ENCODE assay signal across 1 cellular context in genomic region chr1:211133841-211134669, GRCh38.
TF ChIP-seq lines count a peak whose summit lies in the region.

TSS of gene KCNH1 (minus strand) at chr1:211134148. CDS start at chr1:211133945, 203 bp downstream.

TF ChIP-seq in K562, 482 proteins besides CTCF, POLR2A, EP300 and RAD21 (continued from another document and continues in another):
- TF ChIP-seq CCNT2 (IDR thresholded peaks at IDR 0.05; ENCODE audit: borderline replicate concordance, extremely low read depth, insufficient read length, low read depth, low read length) = peak; percentile 89
- peak; percentile 25 for TF ChIP-seq ZFP36 (IDR thresholded peaks at IDR 0.05; ENCODE audit: low read depth, low read length, partially characterized antibody)
- TF ChIP-seq MYC (IDR thresholded peaks at IDR 0.05; ENCODE audit: low read depth, low read length) = peak; percentile 70
- TF ChIP-seq MYC (CRISPR knock-in tag; IDR thresholded peaks at IDR 0.05; ENCODE audit: borderline replicate concordance, low read depth) = no peak
- TF ChIP-seq ZNF57 (CRISPR knock-in tag; IDR thresholded peaks at IDR 0.05) = no peak
- no peak for TF ChIP-seq MAFG (tag; conservative IDR thresholded peaks at IDR 0.05)
- TF ChIP-seq NFE2 (IDR thresholded peaks at IDR 0.05; ENCODE audit: low read depth) = 0 out of 2 replicates have a peak, but pooled peaks have one; percentile 18
- no peak for TF ChIP-seq ZNF311 (CRISPR knock-in tag; IDR thresholded peaks at IDR 0.05)
- TF ChIP-seq RUNX1 (IDR thresholded peaks at IDR 0.05; ENCODE audit: low read depth) = no peak
- 0 out of 2 replicates have a peak, but pooled peaks have one; percentile 46 for TF ChIP-seq ZC3H11A (IDR thresholded peaks at IDR 0.05; ENCODE audit: low read depth, low read length)
- TF ChIP-seq ZNF76 (CRISPR knock-in tag; IDR thresholded peaks at IDR 0.05; ENCODE audit: borderline replicate concordance) = no peak
- TF ChIP-seq BDP1 (IDR thresholded peaks at IDR 0.05; ENCODE audit: insufficient read depth, insufficient read length) = no peak
- TF ChIP-seq ZBTB1 (CRISPR knock-in tag; IDR thresholded peaks at IDR 0.05; ENCODE audit: borderline replicate concordance, low read depth) = peak; percentile 29; the same call in 1 of the 2 replicates
- no peak for TF ChIP-seq PHF8 (IDR thresholded peaks at IDR 0.05; ENCODE audit: borderline replicate concordance, low read length)
- peak; percentile 98 for TF ChIP-seq ZBTB7A (IDR thresholded peaks at IDR 0.05; ENCODE audit: borderline replicate concordance, control insufficient read depth, low read depth, low read length)
- peak; percentile 74; the same call in 1 of the 2 replicates for TF ChIP-seq HMGXB4 (CRISPR knock-in tag; IDR thresholded peaks at IDR 0.05)
- TF ChIP-seq ARID1B (IDR thresholded peaks at IDR 0.05) = no peak
- no peak for TF ChIP-seq XRCC3 (IDR thresholded peaks at IDR 0.05)
- no peak for TF ChIP-seq SMAD1 (IDR thresholded peaks at IDR 0.05; ENCODE audit: low read depth, low read length, partially characterized antibody)
- TF ChIP-seq PHB2 (IDR thresholded peaks at IDR 0.05; ENCODE audit: low read depth) = no peak
- TF ChIP-seq ZNF449 (CRISPR knock-in tag; IDR thresholded peaks at IDR 0.05) = no peak
- no peak for TF ChIP-seq PHF21A (IDR thresholded peaks at IDR 0.05; ENCODE audit: borderline replicate concordance, low read depth)
- TF ChIP-seq DDX20 (tag; IDR thresholded peaks at IDR 0.05; ENCODE audit: low read depth) = no peak
- no peak for TF ChIP-seq NFE2L1 (tag; IDR thresholded peaks at IDR 0.05; ENCODE audit: borderline replicate concordance, low read depth)
- TF ChIP-seq HNRNPK (IDR thresholded peaks at IDR 0.05; ENCODE audit: low read depth, low read length, poor library complexity, severe bottlenecking) = no peak
- TF ChIP-seq FOXP1 (CRISPR knock-in tag; IDR thresholded peaks at IDR 0.05) = peak; percentile 73; the same call in 1 of the 2 replicates
- TF ChIP-seq ZNF354B (CRISPR knock-in tag; IDR thresholded peaks at IDR 0.05) = no peak
- TF ChIP-seq SIN3B (IDR thresholded peaks at IDR 0.05; ENCODE audit: low read depth) = peak; percentile 71; the same call in 1 of the 2 replicates
- no peak for TF ChIP-seq CREB5 (CRISPR knock-in tag; IDR thresholded peaks at IDR 0.05)
- TF ChIP-seq RBM14 (IDR thresholded peaks at IDR 0.05; ENCODE audit: borderline replicate concordance, insufficient read depth, low read depth, low read length) = no peak
- TF ChIP-seq ELF1 (tag; IDR thresholded peaks at IDR 0.05) = peak; percentile 33; the same call in 1 of the 2 replicates
- 0 out of 2 replicates have a peak, but pooled peaks have one; percentile 40 for TF ChIP-seq TCF7 (IDR thresholded peaks at IDR 0.05; ENCODE audit: borderline replicate concordance)
- no peak for TF ChIP-seq ZNF217 (CRISPR knock-in tag; IDR thresholded peaks at IDR 0.05)
- TF ChIP-seq DPF2 (IDR thresholded peaks at IDR 0.05) = no peak
- peak; percentile 17; the same call in 1 of the 2 replicates for TF ChIP-seq ZNF263 (CRISPR knock-in tag; IDR thresholded peaks at IDR 0.05; ENCODE audit: borderline replicate concordance)
- no peak for TF ChIP-seq STAT5B (CRISPR knock-in tag; IDR thresholded peaks at IDR 0.05)
- no peak for TF ChIP-seq ZNF77 (CRISPR knock-in tag; IDR thresholded peaks at IDR 0.05)
- no peak for TF ChIP-seq HDAC2 (IDR thresholded peaks at IDR 0.05)
- TF ChIP-seq HBP1 (CRISPR knock-in tag; IDR thresholded peaks at IDR 0.05) = no peak
- TF ChIP-seq HNRNPL (IDR thresholded peaks at IDR 0.05; ENCODE audit: low read depth, low read length) = no peak
- no peak for TF ChIP-seq ATF6 (CRISPR knock-in tag; IDR thresholded peaks at IDR 0.05)
- TF ChIP-seq CBX5 (IDR thresholded peaks at IDR 0.05; ENCODE audit: borderline replicate concordance, low read depth) = peak; percentile 69; the same call in 1 of the 2 replicates
- TF ChIP-seq HOXB6 (CRISPR knock-in tag; IDR thresholded peaks at IDR 0.05; ENCODE audit: borderline replicate concordance) = no peak
- no peak for TF ChIP-seq SNRNP70 (optimal IDR thresholded peaks at IDR 0.05; ENCODE audit: low read depth, low read length)
- TF ChIP-seq ZNF740 (CRISPR knock-in tag; IDR thresholded peaks at IDR 0.05) = peak; percentile 75
- TF ChIP-seq ZNF740 (tag; IDR thresholded peaks at IDR 0.05) = no peak
- TF ChIP-seq SPI1 (IDR thresholded peaks at IDR 0.05; ENCODE audit: borderline replicate concordance, low read depth, low read length) = peak; percentile 77
- TF ChIP-seq SMARCB1 (IDR thresholded peaks at IDR 0.05; ENCODE audit: insufficient read length, low read depth) = no peak
- no peak for TF ChIP-seq NCOA4 (IDR thresholded peaks at IDR 0.05; ENCODE audit: partially characterized antibody)
- TF ChIP-seq FOXJ3 (CRISPR knock-in tag; IDR thresholded peaks at IDR 0.05) = no peak
- 0 out of 2 replicates have a peak, but pooled peaks have one; percentile 63 for TF ChIP-seq ZNF609 (CRISPR knock-in tag; IDR thresholded peaks at IDR 0.05; ENCODE audit: borderline replicate concordance)
- no peak for TF ChIP-seq MEF2D (tag; conservative IDR thresholded peaks at IDR 0.05; ENCODE audit: low read depth)
- TF ChIP-seq NCOA2 (IDR thresholded peaks at IDR 0.05; ENCODE audit: partially characterized antibody in 2 of 2) = no peak
- TF ChIP-seq RBFOX2 (IDR thresholded peaks at IDR 0.05; ENCODE audit: low read depth, low read length) = no peak
- peak; percentile 71; the same call in 1 of the 2 replicates for TF ChIP-seq ILF3 (IDR thresholded peaks at IDR 0.05; ENCODE audit: borderline replicate concordance)
- TF ChIP-seq THAP7 (CRISPR knock-in tag; IDR thresholded peaks at IDR 0.05) = no peak
- no peak for TF ChIP-seq MAFF (IDR thresholded peaks at IDR 0.05; ENCODE audit: low read length)
- TF ChIP-seq ZBTB17 (CRISPR knock-in tag; IDR thresholded peaks at IDR 0.05) = 0 out of 2 replicates have a peak, but pooled peaks have one; percentile 45
- TF ChIP-seq ID3 (CRISPR knock-in tag; IDR thresholded peaks at IDR 0.05) = no peak
- TF ChIP-seq ID3 (tag; IDR thresholded peaks at IDR 0.05) = peak; percentile 81
- no peak for TF ChIP-seq PPARD (CRISPR knock-in tag; IDR thresholded peaks at IDR 0.05)
